11 cellular contexts compared by ENCODE assay signal in the genomic region with DNA sequence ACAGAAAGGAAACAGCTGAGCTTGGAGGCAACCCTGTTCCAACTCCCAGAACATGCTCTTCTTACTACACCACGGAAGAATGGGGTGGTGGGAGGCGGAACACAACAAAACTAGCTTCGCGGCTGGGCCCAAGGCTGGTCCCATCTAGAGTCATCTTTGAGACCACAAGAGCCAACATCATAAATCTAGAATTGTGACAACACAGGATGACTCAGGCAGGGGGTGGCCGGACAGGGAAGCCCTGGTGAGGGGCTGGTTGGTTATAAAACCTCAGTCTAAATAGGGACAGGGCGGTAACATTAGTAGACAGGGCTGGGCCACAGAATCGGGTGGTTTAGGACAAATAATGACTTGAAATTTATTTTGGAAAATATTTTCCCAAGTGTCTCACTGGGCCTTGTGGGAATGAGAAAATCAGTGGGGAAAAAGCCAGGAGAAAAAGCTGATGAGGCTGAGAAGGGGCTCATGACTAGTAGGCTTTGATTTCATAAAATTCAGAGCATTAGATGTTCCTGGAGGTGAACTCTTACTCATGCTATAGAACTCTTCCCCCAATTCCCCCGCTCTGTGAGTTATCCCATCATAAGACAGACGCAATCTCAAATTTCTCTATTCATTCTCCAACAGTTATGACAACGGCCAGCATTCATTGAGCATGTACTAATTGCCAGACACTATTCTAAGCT.
A peak's percentile ranks its signal among the peaks of the same experiment; 100 is the strongest.
DNase-seq lines count a peak whose midpoint lies in the region; ATAC-seq and TF ChIP-seq lines count a peak whose summit lies in the region.
"Had no signal": no experiment of that assay in that cellular context is flagged by ENCODE, and none has a peak within 500 bp of the region (broad histone marks: within the 10 kb centered on the region; RNA-seq: fewer than 3 reads in every experiment).

No MANE protein-coding gene starts in this region.

- no peak for TF ChIP-seq CTCF in BJ (IDR thresholded peaks at IDR 0.05; ENCODE audit: insufficient read depth, low read depth, low read length)
- no peak for TF ChIP-seq CTCF in breast epithelium (IDR thresholded peaks at IDR 0.05)

- H3K27ac ChIP-seq in breast epithelium: peak overlapping the region; percentile 36 to 62
- H3K27ac ChIP-seq in neuronal stem cell (replicated peaks; ENCODE audit: low read length): no peak overlapping the region
- H3K27ac ChIP-seq in substantia nigra (ENCODE audit: low read depth, low read length, poor library complexity, severe bottlenecking): no peak overlapping the region

- H3K36me3 ChIP-seq in BJ (ENCODE audit: control insufficient read depth, insufficient read depth, low read length) (no peaks in the 10 kb centered on the region), breast epithelium (no peaks in the 10 kb centered on the region), neuronal stem cell (replicated peaks in 1 of 2; ENCODE audit: control insufficient read depth in 2 of 2, insufficient read depth in 2 of 2, low read length in 2 of 2) (no peaks in the 10 kb centered on the region)

- H4K91ac ChIP-seq in neuronal stem cell (ENCODE audit: low read depth, low read length, poor library complexity): no peak overlapping the region

- H3K4me3 ChIP-seq in BJ (ENCODE audit: low read depth, low read length) (no peak overlapping the region), breast epithelium (no peak overlapping the region), neuronal stem cell (ENCODE audit: low read length in 2 of 2) (no peak overlapping the region)

- no peaks in the 10 kb centered on the region for H3K27me3 ChIP-seq in BJ (ENCODE audit: control insufficient read depth, insufficient read depth, low read length)
- H3K27me3 ChIP-seq in breast epithelium: no peaks in the 10 kb centered on the region
- H3K27me3 ChIP-seq in neuronal stem cell (ENCODE audit: control insufficient read depth in 3 of 3, insufficient read depth in 3 of 3, low read depth in 1 of 3, low read length in 3 of 3): no peaks in the 10 kb centered on the region

- no CpG with 5 or more reads among the region's 10 CpGs for WGBS in neuronal stem cell (ENCODE audit: extremely low coverage in 2 of 2, insufficient read length in 2 of 2, insufficient replicate concordance in 1 of 2), 2 donors

- H3K23ac ChIP-seq in neuronal stem cell (ENCODE audit: low read depth, low read length, poor library complexity): no peak overlapping the region

- no peak overlapping the region for H3K9ac ChIP-seq in neuronal stem cell (ENCODE audit: low read depth, low read length, poor library complexity)
- H3K9ac ChIP-seq: SK-N-SH had no signal

- no peak overlapping the region for H3K4me2 ChIP-seq in neuronal stem cell (ENCODE audit: insufficient read depth, low read length, poor library complexity, severe bottlenecking)
- H3K4me2 ChIP-seq: SK-N-SH had no signal

- no peak overlapping the region for H2AK5ac ChIP-seq in neuronal stem cell (ENCODE audit: low read depth, low read length)

- no peak overlapping the region for H2BK12ac ChIP-seq in neuronal stem cell (ENCODE audit: low read length)

- no peak overlapping the region for H2BK120ac ChIP-seq in neuronal stem cell (ENCODE audit: low read depth, low read length)

- CTCF ChIA-PET in BJ (lab: Yijun Ruan, JAX): interaction anchor here (1.1 to 3.4 kb wide), 6 partner anchors 10 to 148 kb away, joined by 3 to 20 read pairs (median 4); no protein-coding TSS in a partner anchor

- H3K14ac ChIP-seq in neuronal stem cell (ENCODE audit: low read length): no peak overlapping the region

- no peak overlapping the region for H2BK15ac ChIP-seq in neuronal stem cell (ENCODE audit: low read length)

- H3K4me1 ChIP-seq in breast epithelium: no peaks in the 10 kb centered on the region
- H3K4me1 ChIP-seq in neuronal stem cell (ENCODE audit: control insufficient read depth in 2 of 2, insufficient read depth in 1 of 2, low read depth in 1 of 2, low read length in 2 of 2): peaks cover 0 to 1% of the 10 kb centered on the region in 2 donors

- no peak overlapping the region for H2BK5ac ChIP-seq in neuronal stem cell (ENCODE audit: low read length)

- peak; percentile 56 for DNase-seq in BJ (ENCODE audit: low read depth)
- peak; percentile 67 for DNase-seq in KG1 (lab: John Stamatoyannopoulos, UW)
- no peak for DNase-seq in breast epithelium (ENCODE audit: low spot score in 2 of 2)
- peak; percentile 88 for DNase-seq in posterior vena cava (ENCODE audit: low spot score)
- DNase-seq in neuronal stem cell (ENCODE audit: low spot score): no peak
- DNase-seq in substantia nigra (lab: John Stamatoyannopoulos, UW): no peak
- DNase-seq in DMS114 treated with DMSO at 0.1 percent for 48 hours (lab: John Stamatoyannopoulos, UW; ENCODE audit: unreplicated experiment): no peak
- DNase-seq: GOT3, NCI-H2081, SK-N-SH had no signal

- no peak overlapping the region for H3K4ac ChIP-seq in neuronal stem cell (ENCODE audit: low read length)

- no peak for ATAC-seq in HG03175 (IDR thresholded peaks at IDR 0.05; ENCODE audit: unreplicated experiment)

- H3K18ac ChIP-seq in neuronal stem cell (ENCODE audit: low read length): no peak overlapping the region

- H2AFZ ChIP-seq in neuronal stem cell (ENCODE audit: low read length): no peak overlapping the region

- H3K9me3 ChIP-seq in breast epithelium (peaks cover 0 to 9% of the 10 kb centered on the region in 2 donors), neuronal stem cell (replicated peaks in 1 of 2; ENCODE audit: control insufficient read depth in 2 of 2, insufficient read depth in 1 of 2, low read depth in 1 of 2, low read length in 2 of 2) (peaks cover 0 to 4% of the 10 kb centered on the region in 2 donors)
- H3K9me3 ChIP-seq: SK-N-SH had no signal

- intact Hi-C loops in breast epithelium (cut with DNase I; ENCODE audit: low total_unique reads) (no loop called here), posterior vena cava (cut with DNase I) (loop anchor here in 1 of 2 donors (10.0 kb wide), 1 partner anchor 115 kb away; no protein-coding TSS in a partner anchor)

- no peak overlapping the region for H4K8ac ChIP-seq in neuronal stem cell (ENCODE audit: low read depth, low read length)

- POLR2A ChIA-PET in BJ (lab: Charles Lee): no interaction called here

- H3K79me1 ChIP-seq in neuronal stem cell (ENCODE audit: low read depth, low read length): no peaks in the 10 kb centered on the region

- TF ChIP-seq POLR2A in breast epithelium (IDR thresholded peaks at IDR 0.05): no peak

Comparison
In these comparisons a context has a peak if more than half of its experiments do, and no peak if none do; other contexts are left out.
1. DNase-seq: peak in BJ (single experiment), KG1 (single experiment) and posterior vena cava (single experiment); none in breast epithelium (0 of 2), neuronal stem cell (single experiment), substantia nigra (0 of 49) and DMS114 treated with DMSO at 0.1 percent for 48 hours (single experiment).
2. H3K27ac ChIP-seq: peak in breast epithelium (2 of 2); none in neuronal stem cell (single experiment) and substantia nigra (single experiment).